ENCODE assay signal across 25 cellular contexts in the genomic region with DNA sequence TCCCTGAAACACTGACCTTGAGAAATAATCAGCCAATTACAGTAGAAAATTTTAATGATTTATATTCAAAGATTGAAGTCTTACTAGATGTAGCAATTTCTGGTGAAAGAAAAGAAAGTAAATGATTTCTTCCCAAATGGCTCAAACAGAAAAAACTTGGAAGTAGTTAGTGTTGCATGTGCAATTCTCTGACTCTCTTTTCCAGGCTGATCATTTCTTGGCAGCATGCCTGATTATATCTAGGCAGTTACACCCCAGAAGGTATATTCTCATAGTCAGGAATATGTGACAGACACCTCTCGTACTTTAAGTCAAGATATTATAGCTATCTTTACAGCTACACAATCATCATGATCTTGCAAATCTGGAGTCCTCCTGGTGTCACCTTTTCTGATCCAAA.
"Had no signal": no experiment of that assay in that cellular context is flagged by ENCODE, and none has a peak within 500 bp of the region (broad histone marks: within the 10 kb centered on the region; RNA-seq: fewer than 3 reads in every experiment).

No MANE protein-coding gene starts in this region.

- H3K4me2 ChIP-seq: SK-N-SH had no signal

- H3K27me3 ChIP-seq: SJCRH30 had no signal

- H3K9ac ChIP-seq: SK-N-SH had no signal

- H3K36me3 ChIP-seq: SJCRH30 had no signal

- DNase-seq: activated CD4-positive, alpha-beta T cell treated with anti-CD3 and anti-CD28 coated beads for 48 hours; activated CD4-positive, alpha-beta T cell treated with anti-CD3 and anti-CD28 coated beads, Interleukin-2, amount 50 U/mL, for 4 hours; activated CD8-positive, alpha-beta memory T cell treated with anti-CD3 and anti-CD28 coated beads, Interleukin-2, amount 50 U/mL, for 48 hours; activated CD8-positive, alpha-beta T cell treated with anti-CD3 and anti-CD28 coated beads, Interleukin-2, amount 10 ng/mL, durations not matched to agents 7 days and 5 days; activated naive CD4-positive, alpha-beta T cell treated with anti-CD3 and anti-CD28 coated beads, Interleukin-2, amount 50 U/mL, for 16 hours; activated naive CD8-positive, alpha-beta T cell treated with anti-CD3 and anti-CD28 coated beads, Interleukin-2, amount 10 ng/mL, durations not matched to agents 7 days and 5 days; activated T-cell treated with anti-CD3 and anti-CD28 coated beads, Interleukin-2, amount 50 U/mL, for 1 hour; aorta; central memory CD4-positive, alpha-beta T cell; Kasumi-1; KBM-7; NCI-H1048; NCI-H1417 treated with DMSO at 0.1 percent for 48 hours; NCI-H1694; NCI-H2029; NCI-H2107; NCI-H524; NCI-H748 treated with DMSO at 0.1 percent for 48 hours; NK-92 treated with Interleukin-12 subunit alpha and Interleukin-12 subunit beta, amount 100 ng/mL, for 24 hours; OCI-M1; Right ventricle myocardium superior; SK-N-SH; SW 1271 had no signal

- H3K27ac ChIP-seq: RWPE1, SJCRH30 had no signal

- H3K9me3 ChIP-seq: SJCRH30, SK-N-SH had no signal

- H3K4me3 ChIP-seq: SJCRH30 had no signal
